In the genomic region with DNA sequence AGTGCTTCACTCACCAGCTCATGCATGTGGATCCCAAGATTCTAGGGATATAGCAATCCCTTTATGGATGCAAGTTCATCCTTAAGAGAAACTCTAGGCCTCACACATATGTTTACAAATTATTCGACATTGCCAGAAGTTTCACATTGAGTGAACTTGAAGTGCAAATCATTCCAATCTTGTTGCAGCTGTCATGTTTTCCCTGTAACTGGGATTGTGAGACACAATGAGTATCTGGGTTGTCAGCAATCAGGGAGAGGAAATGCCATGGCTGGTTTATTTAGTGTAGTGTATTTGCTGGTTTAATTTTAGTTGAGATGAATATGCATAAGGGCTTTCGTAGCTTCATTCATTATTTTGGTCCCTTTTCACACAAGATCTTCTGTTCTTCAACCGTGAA, we compare ENCODE assay signal across 13 cellular contexts. TPM values are rescaled to one million over a fixed set of nuclear protein-coding genes. Genes with fewer than 3 reads are reported as not detected.
DNase-seq lines count a peak whose midpoint lies in the region; ATAC-seq and TF ChIP-seq lines count a peak whose summit lies in the region.
"Had no signal": no experiment of that assay in that cellular context is flagged by ENCODE, and none has a peak within 500 bp of the region (broad histone marks: within the 10 kb centered on the region; RNA-seq: fewer than 3 reads in every experiment).

No MANE protein-coding gene starts in this region.

- CTCF ChIA-PET in HEK293 (lab: Yijun Ruan, JAX): no interaction called here

- no peak overlapping the region for H3K9ac ChIP-seq in neural cell (ENCODE audit: low read length)

- POLR2A ChIA-PET in HEK293 (lab: Yijun Ruan, JAX): no interaction called here

- no peak overlapping the region for H2AFZ ChIP-seq in neural cell (ENCODE audit: low read depth, low read length)

- no peaks in the 10 kb centered on the region for H3K79me2 ChIP-seq in neural cell (replicated peaks; ENCODE audit: insufficient read depth, low read length)

- DNase-seq in SJCRH30: peak in 1 of 2 experiments; percentile 63
- peak; percentile 16 for DNase-seq in fibroblast of the aortic adventitia (ENCODE audit: low read depth)
- DNase-seq in SIG-M5 (lab: John Stamatoyannopoulos, UW): no peak
- DNase-seq: BE2C; CD8-positive, alpha-beta T cell; COR-L47 had no signal

- no peak for TF ChIP-seq RAD21 in neural cell (conservative IDR thresholded peaks at IDR 0.05)

- peaks cover 13% of the 10 kb centered on the region for H3K4me1 ChIP-seq in HEK293 (ENCODE audit: control insufficient read depth, insufficient read depth, low read length)
- peaks cover 58% of the 10 kb centered on the region for H3K4me1 ChIP-seq in SJCRH30

- H3K27me3 ChIP-seq in SJCRH30: no peaks in the 10 kb centered on the region
- H3K27me3 ChIP-seq in neural cell (ENCODE audit: insufficient read depth, low read depth, low read length): no peaks in the 10 kb centered on the region
- H3K27me3 ChIP-seq: BE2C had no signal

- no peak for ATAC-seq in HG02642 (IDR thresholded peaks at IDR 0.05; ENCODE audit: poor library complexity, unreplicated experiment)
- ATAC-seq: A549; CD8-positive, alpha-beta T cell had no signal

- H3K9me3 ChIP-seq in HEK293 (ENCODE audit: control insufficient read depth, insufficient read depth, low read depth, low read length) (no peaks in the 10 kb centered on the region), SJCRH30 (replicated peaks) (peaks cover 8% of the 10 kb centered on the region), neural cell (ENCODE audit: low read length) (no peaks in the 10 kb centered on the region)
- H3K9me3 ChIP-seq: A549, BE2C, HAP-1 had no signal

- no peaks in the 10 kb centered on the region for H3K9me2 ChIP-seq in neural cell (ENCODE audit: insufficient read depth, low read length)

- H3K36me3 ChIP-seq in HEK293 (ENCODE audit: control insufficient read depth in 2 of 2, insufficient read depth in 1 of 2, low read length in 2 of 2) (no peaks in the 10 kb centered on the region), SJCRH30 (no peaks in the 10 kb centered on the region), neural cell (ENCODE audit: insufficient read depth, low read length) (no peaks in the 10 kb centered on the region)
- H3K36me3 ChIP-seq: BE2C, HAP-1 had no signal

- no peaks in the 10 kb centered on the region for H3F3A ChIP-seq in neural cell (ENCODE audit: insufficient read depth, low read length, poor library complexity, severe bottlenecking)

- H3K4me3 ChIP-seq in HEK293 (ENCODE audit: low read depth, low read length) (no peak overlapping the region), SJCRH30 (no peak overlapping the region), fibroblast of the aortic adventitia (ENCODE audit: low read depth, low read length) (no peak overlapping the region), neural cell (ENCODE audit: low read length) (no peak overlapping the region)
- H3K4me3 ChIP-seq: A549, HAP-1 had no signal

- H3K4me2 ChIP-seq in neural cell (ENCODE audit: low read length): no peak overlapping the region
- H3K4me2 ChIP-seq: A549 had no signal

- peak; percentile 28 for TF ChIP-seq EP300 in neural cell (conservative IDR thresholded peaks at IDR 0.05; ENCODE audit: poor library complexity, severe bottlenecking)

- H3K27ac ChIP-seq in HEK293 (ENCODE audit: extremely low read depth, low read depth, low read length) (no peak overlapping the region), SJCRH30 (peak overlapping the region; percentile 19; the same call in 1 of the 2 replicates), neural cell (ENCODE audit: low read length) (no peak overlapping the region)
- H3K27ac ChIP-seq: A549, C4-2B, HL-60 had no signal

- H4K20me1 ChIP-seq in neural cell (ENCODE audit: insufficient read depth): no peaks in the 10 kb centered on the region

- TF ChIP-seq CTCF in HEK293 (tag by site-specific recombination; IDR thresholded peaks at IDR 0.05) (no peak), fibroblast of the aortic adventitia (IDR thresholded peaks at IDR 0.05; ENCODE audit: insufficient read depth, low read length) (no peak), neural cell (IDR thresholded peaks at IDR 0.05; ENCODE audit: poor library complexity, severe bottlenecking) (no peak)

TF ChIP-seq in HEK293, 187 proteins besides CTCF, POLR2A, EP300 and RAD21:
- TF ChIP-seq ZNF521 (tag by site-specific recombination; IDR thresholded peaks at IDR 0.05): no peak
- peak; percentile 26; the same call in 1 of the 2 replicates for TF ChIP-seq ZNF664 (tag by site-specific recombination; IDR thresholded peaks at IDR 0.05)

TF ChIP-seq in neural cell, 6 proteins besides CTCF, POLR2A, EP300 and RAD21:
- TF ChIP-seq REST (IDR thresholded peaks at IDR 0.05; ENCODE audit: borderline replicate concordance) (no peak), TAF1 (IDR thresholded peaks at IDR 0.05; ENCODE audit: low read depth) (no peak), EZH2 (IDR thresholded peaks at IDR 0.05; ENCODE audit: borderline replicate concordance, insufficient read depth, low read length, poor library complexity, severe bottlenecking) (no peak), POLR2AphosphoS5 (IDR thresholded peaks at IDR 0.05) (no peak), SMC3 (conservative IDR thresholded peaks at IDR 0.05; ENCODE audit: poor library complexity) (no peak), MXI1 (conservative IDR thresholded peaks at IDR 0.05; ENCODE audit: poor library complexity, severe bottlenecking) (no peak)

RNA-seq across cellular contexts. Expression of gene USP1, which starts 54.3 kb away (rescaled TPM):
- 143 and 165 TPM in 2 replicates for total RNA-seq in SJCRH30 (2014; rRNA removed; shearing (Covaris generic))
- 32.4 and 64.8 TPM in 2 replicates for total RNA-seq in fibroblast of the aortic adventitia (ENCODE audit: low replicate concordance)
- 20.3 and 21.2 TPM in 2 replicates for polyA plus RNA-seq in neural cell
- polyA minus RNA-seq in neural cell: 29.5 and 33.9 TPM in 2 replicates
